Comparison of ENCODE assay signal across 1 cellular context in genomic region chr18:24136967-24137373, GRCh38.
TF ChIP-seq lines count a peak whose summit lies in the region.

No MANE protein-coding gene starts in this region.

TF ChIP-seq in GM12878, 131 proteins besides CTCF, POLR2A, EP300 and RAD21 (continued from another document):
- TF ChIP-seq SP1 (IDR thresholded peaks at IDR 0.05; ENCODE audit: low read depth, low read length), result no peak
- no peak for TF ChIP-seq YBX1 (IDR thresholded peaks at IDR 0.05)
- peak; percentile 88 for TF ChIP-seq RUNX3 (IDR thresholded peaks at IDR 0.05; ENCODE audit: low read length)
- 0 out of 2 replicates have a peak, but pooled peaks have one; percentile 34 for TF ChIP-seq PML (IDR thresholded peaks at IDR 0.05; ENCODE audit: low read length)
- peak; percentile 78 for TF ChIP-seq TCF7 (IDR thresholded peaks at IDR 0.05; ENCODE audit: borderline replicate concordance)
- TF ChIP-seq NFIC (IDR thresholded peaks at IDR 0.05; ENCODE audit: low read depth, low read length), result peak; percentile 37; the same call in 1 of the 2 replicates
- TF ChIP-seq BCL3 (IDR thresholded peaks at IDR 0.05; ENCODE audit: borderline replicate concordance, insufficient read depth, low read depth, low read length, poor library complexity, severe bottlenecking), result peak; percentile 54
